10 cellular contexts compared by ENCODE assay signal in the genomic region with DNA sequence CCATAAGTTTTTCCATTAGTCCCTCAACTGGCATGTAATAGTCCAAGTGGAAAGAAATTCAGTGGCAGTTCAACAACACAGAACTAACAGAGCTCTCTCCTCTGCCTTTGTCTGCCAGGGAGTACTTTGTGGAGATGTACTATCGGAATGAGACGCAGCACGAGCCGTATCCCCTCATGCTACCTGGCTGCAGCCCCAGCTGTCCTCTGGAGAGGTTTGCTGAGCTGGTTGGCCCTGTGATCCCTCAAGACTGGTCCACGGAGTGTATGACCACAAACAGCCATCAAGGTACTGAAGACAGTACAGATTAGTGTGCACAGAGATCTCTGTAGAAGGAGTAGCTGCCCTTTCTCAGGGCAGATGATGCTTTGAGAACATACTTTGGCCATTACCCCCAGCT. TPM values are rescaled to one million over a fixed set of nuclear protein-coding genes. Genes with fewer than 3 reads are reported as not detected.
"Had no signal": no experiment of that assay in that cellular context is flagged by ENCODE, and none has a peak within 500 bp of the region (broad histone marks: within the 10 kb centered on the region; RNA-seq: fewer than 3 reads in every experiment).

No MANE protein-coding gene starts in this region.

- H3K27ac ChIP-seq: GM23248 had no signal

- H3K36me3 ChIP-seq: HAP-1 had no signal

- H2AFZ ChIP-seq: GM23248, GM23338 had no signal

- H3K4me1 ChIP-seq: HAP-1 had no signal

- H3K4me2 ChIP-seq: GM23338 had no signal

- FAIRE-seq: H54 had no signal

- ATAC-seq: GM23338, HCT116 had no signal

- DNase-seq: GM23248, GOT3, H7, H9, HCEC 1CT, HFFc6 had no signal

- H3K9me3 ChIP-seq: HAP-1 had no signal

- H3K4me3 ChIP-seq: GM23248, GM23338, HAP-1 had no signal

- H3K9ac ChIP-seq: GM23248 had no signal

RNA-seq across cellular contexts. Expression of a gene that starts 39.4 kb away (rescaled TPM):
- total RNA-seq: HFFc6 had no signal
